ENCODE assay signal across 20 cellular contexts in the genomic region with DNA sequence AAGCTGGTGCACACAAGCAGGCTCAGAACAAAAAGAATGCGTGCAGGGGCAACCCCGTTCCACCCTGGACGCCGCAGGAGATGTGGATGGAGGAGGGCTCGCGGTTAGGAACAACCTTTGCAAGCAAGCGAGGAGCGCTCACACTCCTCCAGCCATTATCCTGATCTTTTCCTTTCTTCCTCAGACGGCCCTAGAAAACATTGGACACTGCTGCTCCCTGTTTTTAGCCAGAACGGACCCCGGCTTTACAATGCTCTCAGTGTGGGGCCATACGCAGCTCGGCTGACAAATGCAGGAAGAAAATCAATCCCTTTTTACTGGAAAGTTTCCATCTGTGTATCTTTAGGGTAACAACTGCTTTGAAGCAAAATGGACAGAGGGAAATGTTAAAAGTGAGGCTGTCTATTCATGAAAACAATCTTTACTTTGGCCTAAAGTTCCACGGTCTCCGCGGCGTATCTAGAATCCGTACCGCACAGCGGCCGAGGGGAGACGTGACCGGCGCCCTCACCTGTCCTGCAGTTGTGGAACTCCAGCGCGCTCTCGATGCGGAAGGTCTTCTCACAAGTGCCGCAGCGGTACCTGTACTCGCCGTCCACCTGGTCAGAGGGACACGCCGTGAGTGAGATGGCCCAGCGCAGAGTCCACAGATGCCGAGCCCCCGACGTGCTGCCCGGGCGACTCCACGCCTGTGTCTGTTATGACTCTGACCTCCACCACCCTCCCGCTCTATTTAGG. TPM values are rescaled to one million over a fixed set of nuclear protein-coding genes. Genes with fewer than 3 reads are reported as not detected.
DNase-seq lines count a peak whose midpoint lies in the region; TF ChIP-seq lines count a peak whose summit lies in the region.
"Had no signal": no experiment of that assay in that cellular context is flagged by ENCODE, and none has a peak within 500 bp of the region (broad histone marks: within the 10 kb centered on the region; RNA-seq: fewer than 3 reads in every experiment).

No MANE protein-coding gene starts in this region.

- no peaks in the 10 kb centered on the region for H3K9me3 Mint-ChIP-seq in chondrocyte (ENCODE audit: low read depth)
- H3K9me3 Mint-ChIP-seq: CD4-positive, alpha-beta memory T cell had no signal

- in situ Hi-C loops in G401 (cut with HindIII; ENCODE audit: low sequenced_read_pairs) = no loop called here

- H3K36me3 ChIP-seq in DOHH2 (ENCODE audit: control insufficient read depth, low read length) (peaks cover 94% of the 10 kb centered on the region), MM.1S (replicated peaks; ENCODE audit: insufficient read depth, low read length) (no peaks in the 10 kb centered on the region), spleen (peaks cover 0 to 90% (median 50%) of the 10 kb centered on the region in 6 donors)

- H3K4me2 ChIP-seq in DOHH2 (ENCODE audit: low read length) (peak overlapping the region; percentile 94), MM.1S (ENCODE audit: low read depth, low read length) (no peak overlapping the region)

- H3K4me3 ChIP-seq in DOHH2 (ENCODE audit: low read length) (peak overlapping the region; percentile 82), MM.1S (ENCODE audit: low read length) (no peak overlapping the region), spleen (no peak overlapping the region)
- H3K4me3 ChIP-seq: SJSA1 had no signal

- TF ChIP-seq POLR2A in spleen (IDR thresholded peaks at IDR 0.05) = no peak

- H3K9me3 ChIP-seq in DOHH2 (ENCODE audit: control insufficient read depth, insufficient read depth, low read length) (no peaks in the 10 kb centered on the region), MM.1S (replicated peaks; ENCODE audit: insufficient read depth, low read length) (no peaks in the 10 kb centered on the region), spleen (no peaks in the 10 kb centered on the region)
- H3K9me3 ChIP-seq: BE2C, SJSA1 had no signal

- H3K27ac Mint-ChIP-seq in chondrocyte (ENCODE audit: unreplicated experiment) = no peak overlapping the region
- H3K27ac Mint-ChIP-seq: CD4-positive, alpha-beta memory T cell had no signal

- 91 to 96% (median 94%) methylated on average over 42 of the region's 42 CpGs for whole genome bisulfite sequencing in spleen, 5 donors

- H3F3A ChIP-seq in DOHH2 (ENCODE audit: control insufficient read depth, insufficient read depth) = peaks cover 17% of the 10 kb centered on the region
- H3F3A ChIP-seq in MM.1S (ENCODE audit: insufficient read depth, low read length) = peaks cover 28% of the 10 kb centered on the region

- H3K36me3 Mint-ChIP-seq in chondrocyte (ENCODE audit: low read depth) = peaks cover 20% of the 10 kb centered on the region

- H3K27me3 ChIP-seq in DOHH2 (ENCODE audit: control insufficient read depth, low read length) (no peaks in the 10 kb centered on the region), MM.1S (replicated peaks; ENCODE audit: insufficient read depth, low read length) (no peaks in the 10 kb centered on the region), spleen (replicated peaks in 1 of 7) (no peaks in the 10 kb centered on the region)
- H3K27me3 ChIP-seq: BE2C, SJSA1 had no signal

- no peaks in the 10 kb centered on the region for H3K4me1 Mint-ChIP-seq in chondrocyte (ENCODE audit: low read depth)
- H3K4me1 Mint-ChIP-seq: CD4-positive, alpha-beta memory T cell had no signal

- DNase-seq in MM.1S = no peak
- peak; percentile 82 for DNase-seq in chondrocyte (ENCODE audit: low spot score)
- DNase-seq in spleen = peak; percentile 62
- DNase-seq in effector CD8-positive, alpha-beta T cell (lab: John Stamatoyannopoulos, UW) = no peak
- DNase-seq in stimulated activated naive CD4-positive, alpha-beta T cell (lab: John Stamatoyannopoulos, UW) = no peak
- DNase-seq in G401 (ENCODE audit: low spot score) = no peak
- DNase-seq: BE2C; CD4-positive, alpha-beta memory T cell; DMS79; Kasumi-1; NCI-H1105 treated with DMSO at 0.1 percent for 48 hours; NCI-H1694 treated with DMSO at 0.1 percent for 48 hours; NCI-H2107; NCI-H2227 treated with DMSO at 0.1 percent for 48 hours; NCI-H524 treated with DMSO at 0.1 percent for 48 hours; NK-92 treated with Interleukin-12 subunit alpha and Interleukin-12 subunit beta, amount 100 ng/mL, for 24 hours; RPMI8226; SW 1271 had no signal

- no peak overlapping the region for H3K4me3 Mint-ChIP-seq in chondrocyte (ENCODE audit: unreplicated experiment)
- H3K4me3 Mint-ChIP-seq: CD4-positive, alpha-beta memory T cell had no signal

- H3K27me3 Mint-ChIP-seq in chondrocyte (ENCODE audit: low read depth) = no peaks in the 10 kb centered on the region
- H3K27me3 Mint-ChIP-seq: CD4-positive, alpha-beta memory T cell had no signal

- no peak for TF ChIP-seq CTCF in DOHH2 (IDR thresholded peaks at IDR 0.05; ENCODE audit: low read depth, low read length, poor library complexity, severe bottlenecking)
- no peak for TF ChIP-seq CTCF in MM.1S (IDR thresholded peaks at IDR 0.05; ENCODE audit: low read length)
- TF ChIP-seq CTCF in chondrocyte (IDR thresholded peaks at IDR 0.05) = no peak
- no peak for TF ChIP-seq CTCF in spleen (IDR thresholded peaks at IDR 0.05 in 8 of 11, conservative IDR thresholded peaks at IDR 0.05 in 3 of 11)

- H3K27ac ChIP-seq in DOHH2 (ENCODE audit: low read depth, low read length) = peak overlapping the region; percentile 95
- H3K27ac ChIP-seq in MM.1S (ENCODE audit: low read length) = peak overlapping the region; percentile 93; the same call in 1 of the 2 replicates
- peak overlapping the region in 1 of 8 donors; percentile 52 for H3K27ac ChIP-seq in spleen
- H3K27ac ChIP-seq: SJSA1 had no signal

- H3K4me1 ChIP-seq in DOHH2 (ENCODE audit: control insufficient read depth, low read length) (peaks cover 96% of the 10 kb centered on the region), MM.1S (ENCODE audit: low read length) (peaks cover 38% of the 10 kb centered on the region), spleen (peaks cover 0 to 4% (median 0%) of the 10 kb centered on the region in 6 donors)
- H3K4me1 ChIP-seq: BE2C, SJSA1 had no signal

- no peaks in the 10 kb centered on the region for H3K9me2 ChIP-seq in DOHH2 (replicated peaks; ENCODE audit: control insufficient read depth, low read length)
- no peaks in the 10 kb centered on the region for H3K9me2 ChIP-seq in MM.1S (replicated peaks; ENCODE audit: insufficient read depth, low read length)

- H4K20me1 ChIP-seq in DOHH2 (ENCODE audit: control insufficient read depth, insufficient read depth, low read depth, low read length) (peaks cover 8% of the 10 kb centered on the region; the same call in 1 of the 2 replicates), MM.1S (ENCODE audit: insufficient read depth, low read length) (no peaks in the 10 kb centered on the region)

- H3K9ac ChIP-seq in MM.1S (ENCODE audit: low read length) = no peak overlapping the region

- no peak overlapping the region for H2AFZ ChIP-seq in MM.1S (ENCODE audit: low read length)

- intact Hi-C loops in spleen (cut with DNase I; ENCODE audit: low total_unique reads) = no loop called here

- H3K79me2 ChIP-seq in DOHH2 (ENCODE audit: control insufficient read depth, low read length) = peaks cover 79% of the 10 kb centered on the region
- peaks cover 15% of the 10 kb centered on the region for H3K79me2 ChIP-seq in MM.1S (ENCODE audit: low read length)

RNA-seq across cellular contexts. Expression of gene PRDM15, which starts 44.0 kb away (rescaled TPM):
- 4.9 to 9.2 TPM (median 7.8 TPM) in 3 replicates for total RNA-seq in chondrocyte
- total RNA-seq in spleen = 10 to 100 TPM in 6 of 7 donors, 1 to 10 TPM in 1; 8.4 to 18.0 (median 12.2) TPM
- 1 to 10 TPM; 4.4 to 6.5 (median 6.0) TPM for polyA plus RNA-seq in spleen
- total RNA-seq in G401 (2014; rRNA removed; shearing (Covaris generic)) = 2.8 and 5.4 TPM in 2 replicates

Comparison
In these comparisons a context has a peak if more than half of its experiments do, and no peak if none do; other contexts are left out.
1. DNase-seq: peak in chondrocyte (single experiment) and spleen (single experiment); none in MM.1S (single experiment), effector CD8-positive, alpha-beta T cell (single experiment), stimulated activated naive CD4-positive, alpha-beta T cell (0 of 6) and G401 (single experiment).